ENCODE assay signal across 33 cellular contexts in genomic region chr3:42477696-42478095, GRCh38.
"Had no signal": no experiment of that assay in that cellular context is flagged by ENCODE, and none has a peak within 500 bp of the region (broad histone marks: within the 10 kb centered on the region; RNA-seq: fewer than 3 reads in every experiment).

No MANE protein-coding gene starts in this region.

- ATAC-seq: activated CD4-positive, alpha-beta T cell treated with anti-CD3 and anti-CD28 coated beads for 36 hours; activated CD4-positive, CD25-positive, alpha-beta regulatory T cell treated with anti-CD3 and anti-CD28 coated beads, Interleukin-2, amount 50 U/mL, for 24 hours; activated CD8-positive, alpha-beta T cell treated with anti-CD3 and anti-CD28 coated beads, Interleukin-2, amount 10 ng/mL, durations not matched to agents 7 days and 5 days; activated naive CD4-positive, alpha-beta T cell treated with anti-CD3 and anti-CD28 coated beads, Interleukin-2, amount 50 U/mL, for 72 hours; WTC11 had no signal

- H3K4me3 Mint-ChIP-seq: activated CD4-positive, alpha-beta T cell treated with anti-CD3 and anti-CD28 coated beads for 36 hours; activated CD4-positive, alpha-beta T cell treated with anti-CD3 and anti-CD28 coated beads, Interleukin-2, amount 10 ng/mL, durations not matched to agents 7 days and 5 days; activated CD8-positive, alpha-beta T cell treated with anti-CD3 and anti-CD28 coated beads, Interleukin-2, amount 10 ng/mL, durations not matched to agents 7 days and 5 days; activated naive CD4-positive, alpha-beta T cell treated with anti-CD3 and anti-CD28 coated beads for 36 hours; activated T-cell treated with anti-CD3 and anti-CD28 coated beads, Interleukin-2, amount 50 U/mL, for 24 hours; brain; WTC11 had no signal

- H3K27me3 ChIP-seq: MG63 had no signal

- H3K36me3 ChIP-seq: MG63 had no signal

- FAIRE-seq: RCC 7860, TTC549 had no signal

- H3K27ac Mint-ChIP-seq: activated CD4-positive, alpha-beta T cell treated with anti-CD3 and anti-CD28 coated beads for 36 hours; activated CD4-positive, alpha-beta T cell treated with anti-CD3 and anti-CD28 coated beads, Interleukin-2, amount 10 ng/mL, durations not matched to agents 7 days and 5 days; activated CD8-positive, alpha-beta T cell treated with anti-CD3 and anti-CD28 coated beads, Interleukin-2, amount 10 ng/mL, durations not matched to agents 7 days and 5 days; activated naive CD4-positive, alpha-beta T cell treated with anti-CD3 and anti-CD28 coated beads for 36 hours; activated T-cell treated with anti-CD3 and anti-CD28 coated beads, Interleukin-2, amount 50 U/mL, for 24 hours; activated T-helper 2 cell treated with anti-CD3 and anti-CD28 coated beads, Interferon-gamma antibody, Interleukin-2, Interleukin-4, amounts not matched to agents 10 μg/mL and 5 μg/mL and 100 μg/mL, durations not matched to agents 14 hours and 24 hours and 36 hours; WTC11 had no signal

- H3K4me3 ChIP-seq: MG63 had no signal

- DNase-seq: activated CD4-positive, alpha-beta T cell treated with anti-CD3 and anti-CD28 coated beads for 36 hours; activated CD4-positive, alpha-beta T cell treated with anti-CD3 and anti-CD28 coated beads, Interleukin-2, amount 10 ng/mL, durations not matched to agents 7 days and 5 days; activated CD4-positive, alpha-beta T cell treated with anti-CD3 and anti-CD28 coated beads, Interleukin-2, amount 50 U/mL, for 48 hours; activated gamma-delta T cell; activated naive CD4-positive, alpha-beta T cell treated with anti-CD3 and anti-CD28 coated beads for 36 hours; activated T-cell treated with anti-CD3 and anti-CD28 coated beads, Interleukin-2, amount 50 U/mL, for 24 hours; anterior cingulate cortex; central memory CD4-positive, alpha-beta T cell; Kasumi-1; KG1; MG63; NCI-H1048; NCI-H1105 treated with DMSO at 0.1 percent for 48 hours; NCI-H1436; NCI-H1694; NCI-H1930; NCI-H2081 treated with DMSO at 0.1 percent for 48 hours; NCI-H226; NCI-H446 treated with DMSO at 0.1 percent for 48 hours; NCI-H524; NCI-H69; NCI-H82; PC-3; Right ventricle myocardium superior; T1000 had no signal

- H3K4me1 Mint-ChIP-seq: activated CD4-positive, alpha-beta T cell treated with anti-CD3 and anti-CD28 coated beads for 36 hours; activated CD4-positive, alpha-beta T cell treated with anti-CD3 and anti-CD28 coated beads, Interleukin-2, amount 10 ng/mL, durations not matched to agents 7 days and 5 days had no signal

- H3K36me3 Mint-ChIP-seq: brain had no signal
